1 cellular context compared by ENCODE assay signal in the genomic region with DNA sequence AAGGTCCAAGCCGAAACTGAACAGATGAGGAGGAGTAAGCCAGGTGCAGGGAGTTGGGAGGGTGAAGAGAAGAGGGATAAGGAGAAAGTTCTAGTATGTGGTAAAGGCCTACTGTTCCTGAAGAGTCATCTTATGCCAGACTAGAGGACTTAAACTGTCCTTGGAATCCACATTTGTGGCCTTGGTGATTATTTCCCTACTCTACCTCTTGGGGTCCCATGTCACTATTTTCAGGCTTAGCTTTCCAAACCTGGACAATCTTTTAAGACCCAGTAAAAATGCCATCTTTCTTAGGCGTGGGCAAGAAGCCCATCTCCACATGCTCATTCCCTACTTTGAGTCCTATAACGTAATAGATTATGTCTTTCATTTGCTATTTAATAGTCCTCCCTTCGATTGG.
TF ChIP-seq lines count a peak whose summit lies in the region.

No MANE protein-coding gene starts in this region.

TF ChIP-seq in Ishikawa, 13 proteins besides CTCF, POLR2A, EP300 and RAD21:
- TF ChIP-seq FOXM1 (IDR thresholded peaks at IDR 0.05; ENCODE audit: borderline replicate concordance, low read depth) (no peak), TAF1 (IDR thresholded peaks at IDR 0.05; ENCODE audit: low read depth) (no peak), CEBPB (IDR thresholded peaks at IDR 0.05) (no peak), CREB1 (IDR thresholded peaks at IDR 0.05; ENCODE audit: low read depth) (no peak), YY1 (IDR thresholded peaks at IDR 0.05; ENCODE audit: low read depth) (no peak), TCF12 (IDR thresholded peaks at IDR 0.05; ENCODE audit: low read depth) (no peak), ZBTB7A (IDR thresholded peaks at IDR 0.05; ENCODE audit: low read depth) (no peak), EGR1 (IDR thresholded peaks at IDR 0.05) (no peak), NFIC (IDR thresholded peaks at IDR 0.05) (no peak), TEAD4 (IDR thresholded peaks at IDR 0.05) (no peak)
- TF ChIP-seq, protein P1, sequence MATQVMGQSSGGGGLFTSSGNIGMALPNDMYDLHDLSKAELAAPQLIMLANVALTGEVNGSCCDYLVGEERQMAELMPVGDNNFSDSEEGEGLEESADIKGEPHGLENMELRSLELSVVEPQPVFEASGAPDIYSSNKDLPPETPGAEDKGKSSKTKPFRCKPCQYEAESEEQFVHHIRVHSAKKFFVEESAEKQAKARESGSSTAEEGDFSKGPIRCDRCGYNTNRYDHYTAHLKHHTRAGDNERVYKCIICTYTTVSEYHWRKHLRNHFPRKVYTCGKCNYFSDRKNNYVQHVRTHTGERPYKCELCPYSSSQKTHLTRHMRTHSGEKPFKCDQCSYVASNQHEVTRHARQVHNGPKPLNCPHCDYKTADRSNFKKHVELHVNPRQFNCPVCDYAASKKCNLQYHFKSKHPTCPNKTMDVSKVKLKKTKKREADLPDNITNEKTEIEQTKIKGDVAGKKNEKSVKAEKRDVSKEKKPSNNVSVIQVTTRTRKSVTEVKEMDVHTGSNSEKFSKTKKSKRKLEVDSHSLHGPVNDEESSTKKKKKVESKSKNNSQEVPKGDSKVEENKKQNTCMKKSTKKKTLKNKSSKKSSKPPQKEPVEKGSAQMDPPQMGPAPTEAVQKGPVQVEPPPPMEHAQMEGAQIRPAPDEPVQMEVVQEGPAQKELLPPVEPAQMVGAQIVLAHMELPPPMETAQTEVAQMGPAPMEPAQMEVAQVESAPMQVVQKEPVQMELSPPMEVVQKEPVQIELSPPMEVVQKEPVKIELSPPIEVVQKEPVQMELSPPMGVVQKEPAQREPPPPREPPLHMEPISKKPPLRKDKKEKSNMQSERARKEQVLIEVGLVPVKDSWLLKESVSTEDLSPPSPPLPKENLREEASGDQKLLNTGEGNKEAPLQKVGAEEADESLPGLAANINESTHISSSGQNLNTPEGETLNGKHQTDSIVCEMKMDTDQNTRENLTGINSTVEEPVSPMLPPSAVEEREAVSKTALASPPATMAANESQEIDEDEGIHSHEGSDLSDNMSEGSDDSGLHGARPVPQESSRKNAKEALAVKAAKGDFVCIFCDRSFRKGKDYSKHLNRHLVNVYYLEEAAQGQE (IDR thresholded peaks at IDR 0.05; ENCODE audit: low read depth): no peak
- TF ChIP-seq, protein P2, sequence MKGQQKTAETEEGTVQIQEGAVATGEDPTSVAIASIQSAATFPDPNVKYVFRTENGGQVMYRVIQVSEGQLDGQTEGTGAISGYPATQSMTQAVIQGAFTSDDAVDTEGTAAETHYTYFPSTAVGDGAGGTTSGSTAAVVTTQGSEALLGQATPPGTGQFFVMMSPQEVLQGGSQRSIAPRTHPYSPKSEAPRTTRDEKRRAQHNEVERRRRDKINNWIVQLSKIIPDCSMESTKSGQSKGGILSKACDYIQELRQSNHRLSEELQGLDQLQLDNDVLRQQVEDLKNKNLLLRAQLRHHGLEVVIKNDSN (IDR thresholded peaks at IDR 0.05): no peak
- TF ChIP-seq, protein P3, sequence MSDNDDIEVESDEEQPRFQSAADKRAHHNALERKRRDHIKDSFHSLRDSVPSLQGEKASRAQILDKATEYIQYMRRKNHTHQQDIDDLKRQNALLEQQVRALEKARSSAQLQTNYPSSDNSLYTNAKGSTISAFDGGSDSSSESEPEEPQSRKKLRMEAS (IDR thresholded peaks at IDR 0.05): no peak
